In the genomic region with DNA sequence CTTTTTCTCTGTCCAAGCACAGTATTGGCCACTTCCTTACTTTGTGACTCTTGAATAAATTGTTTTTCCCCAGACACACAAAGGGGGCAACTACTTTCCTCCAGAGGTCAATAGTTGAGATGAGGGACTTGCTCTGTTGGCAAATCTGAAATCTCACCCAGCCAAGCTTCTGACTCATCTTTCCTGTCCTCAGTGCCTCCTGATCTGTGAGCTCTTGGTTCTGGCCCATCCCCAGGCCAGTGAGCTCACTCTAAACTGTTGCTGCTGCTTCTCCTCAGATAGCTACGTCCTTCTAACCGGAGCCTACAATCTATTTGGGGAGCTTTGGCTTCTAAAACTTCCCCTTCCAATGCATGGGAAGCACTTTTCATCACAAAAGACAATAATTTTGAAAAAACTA, we compare ENCODE assay signal across 1 cellular context.
TF ChIP-seq lines count a peak whose summit lies in the region.

No MANE protein-coding gene starts in this region.

TF ChIP-seq in SK-N-SH treated with all-trans-retinoic acid at 6 μM for 48 hours, 23 proteins besides CTCF, POLR2A, EP300 and RAD21 (continued from another document):
- TF ChIP-seq, protein P1, sequence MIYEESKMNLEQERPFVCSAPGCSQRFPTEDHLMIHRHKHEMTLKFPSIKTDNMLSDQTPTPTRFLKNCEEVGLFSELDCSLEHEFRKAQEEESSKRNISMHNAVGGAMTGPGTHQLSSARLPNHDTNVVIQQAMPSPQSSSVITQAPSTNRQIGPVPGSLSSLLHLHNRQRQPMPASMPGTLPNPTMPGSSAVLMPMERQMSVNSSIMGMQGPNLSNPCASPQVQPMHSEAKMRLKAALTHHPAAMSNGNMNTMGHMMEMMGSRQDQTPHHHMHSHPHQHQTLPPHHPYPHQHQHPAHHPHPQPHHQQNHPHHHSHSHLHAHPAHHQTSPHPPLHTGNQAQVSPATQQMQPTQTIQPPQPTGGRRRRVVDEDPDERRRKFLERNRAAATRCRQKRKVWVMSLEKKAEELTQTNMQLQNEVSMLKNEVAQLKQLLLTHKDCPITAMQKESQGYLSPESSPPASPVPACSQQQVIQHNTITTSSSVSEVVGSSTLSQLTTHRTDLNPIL (CRISPR knock-in tag; IDR thresholded peaks at IDR 0.05; ENCODE audit: low read depth): no peak
